In the genomic region with DNA sequence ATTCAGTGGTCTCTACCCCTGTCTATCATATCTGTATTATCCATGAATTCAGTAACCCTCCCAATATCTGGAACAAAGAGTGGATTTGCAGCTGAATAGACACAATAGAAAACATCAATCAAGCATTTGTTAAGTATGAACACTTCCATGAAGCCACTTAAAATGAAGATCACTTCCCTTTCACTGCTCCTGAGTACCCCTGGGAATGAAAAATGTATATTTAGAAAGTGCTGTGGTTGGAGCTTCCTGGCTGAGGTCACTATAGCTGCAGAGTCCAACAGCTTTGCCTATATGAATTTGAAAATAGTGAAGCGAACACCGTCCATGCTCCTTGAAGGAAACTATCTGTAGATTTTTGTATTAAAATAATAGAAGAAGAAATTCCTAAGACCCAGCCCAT, we compare ENCODE assay signal across 22 cellular contexts.
"Had no signal": no experiment of that assay in that cellular context is flagged by ENCODE, and none has a peak within 500 bp of the region (broad histone marks: within the 10 kb centered on the region; RNA-seq: fewer than 3 reads in every experiment).

No MANE protein-coding gene starts in this region.

- H3K9ac ChIP-seq: parathyroid adenoma had no signal

- H3K4me1 Mint-ChIP-seq: stimulated activated memory B cell treated with anti-CD40 and anti-IgM and Interleukin-4, amounts not matched to agents 10 μg/mL and 1 μg/mL and 100 μg/mL, for 72 hours had no signal

- H3K79me2 ChIP-seq: hepatocyte, parathyroid adenoma had no signal

- H3K4me3 Mint-ChIP-seq: natural killer cell treated with Interleukin-12 subunit alpha and Interleukin-12 subunit beta and Interleukin-15 and Interleukin-18, amount 100 ng/mL, for 72 hours; stimulated activated memory B cell treated with anti-CD40 and anti-IgM and Interleukin-4, amounts not matched to agents 10 μg/mL and 1 μg/mL and 100 μg/mL, for 72 hours; stimulated activated naive CD8-positive, alpha-beta T cell treated with anti-CD3 and anti-CD28 coated beads, Interleukin-15, Interleukin-2, amounts not matched to agents 100 ng/mL and 50 ng/mL, for 24 hours had no signal

- H2AFZ ChIP-seq: hepatocyte, parathyroid adenoma had no signal

- H3K9me3 Mint-ChIP-seq: natural killer cell treated with Interleukin-12 subunit alpha and Interleukin-12 subunit beta and Interleukin-15 and Interleukin-18, amount 100 ng/mL, for 72 hours; stimulated activated naive CD8-positive, alpha-beta T cell treated with anti-CD3 and anti-CD28 coated beads, Interleukin-15, Interleukin-2, amounts not matched to agents 100 ng/mL and 50 ng/mL, for 24 hours had no signal

- H3K27ac ChIP-seq: dorsolateral prefrontal cortex, hepatocyte, parathyroid adenoma, prostate gland, right lobe of liver, testis, tibial nerve had no signal

- H3K4me3 ChIP-seq: dorsolateral prefrontal cortex, hepatocyte, lung, prostate gland, right lobe of liver, testis, tibial nerve had no signal

- H3K36me3 Mint-ChIP-seq: natural killer cell treated with Interleukin-12 subunit alpha and Interleukin-12 subunit beta and Interleukin-15 and Interleukin-18, amount 100 ng/mL, for 72 hours; stimulated activated memory B cell treated with anti-CD40 and anti-IgM and Interleukin-4, amounts not matched to agents 10 μg/mL and 1 μg/mL and 100 μg/mL, for 72 hours had no signal

- H3K4me1 ChIP-seq: parathyroid adenoma, prostate gland, right lobe of liver, testis, tibial nerve had no signal

- H3K27me3 ChIP-seq: dorsolateral prefrontal cortex, hepatocyte, right lobe of liver, testis, tibial nerve had no signal

- DNase-seq: cortex of kidney; dorsolateral prefrontal cortex; effector CD8-positive, alpha-beta T cell; foreskin melanocyte; head of caudate nucleus; left colon; left ventricle myocardium superior; mesenchymal stem cell; midbrain; right lobe of liver; stimulated activated CD4-positive, alpha-beta T cell treated with anti-CD3 and anti-CD28 coated beads, Interleukin-15, amount 100 ng/mL, for 24 hours; stimulated activated CD4-positive, alpha-beta T cell treated with anti-CD3 and anti-CD28 coated beads, Interleukin-1b, Interleukin-23, amount 100 ng/mL, for 48 hours; stimulated activated CD4-positive, alpha-beta T cell treated with anti-CD3 and anti-CD28 coated beads, Interleukin-4, amount 100 ng/mL, for 24 hours; testis had no signal

- ATAC-seq: left colon; left ventricle myocardium superior; natural killer cell treated with Interleukin-12 subunit alpha and Interleukin-12 subunit beta and Interleukin-15 and Interleukin-18, amount 100 ng/mL, for 72 hours; right lobe of liver; stimulated activated memory B cell treated with anti-CD40 and anti-IgM and Interleukin-4, amounts not matched to agents 10 μg/mL and 1 μg/mL and 100 μg/mL, for 72 hours had no signal

- H3K4me2 ChIP-seq: hepatocyte had no signal

- H3K36me3 ChIP-seq: prostate gland, right lobe of liver, tibial nerve had no signal

- H3K27ac Mint-ChIP-seq: natural killer cell treated with Interleukin-12 subunit alpha and Interleukin-12 subunit beta and Interleukin-15 and Interleukin-18, amount 100 ng/mL, for 72 hours; stimulated activated memory B cell treated with anti-CD40 and anti-IgM and Interleukin-4, amounts not matched to agents 10 μg/mL and 1 μg/mL and 100 μg/mL, for 72 hours; stimulated activated naive CD8-positive, alpha-beta T cell treated with anti-CD3 and anti-CD28 coated beads, Interleukin-15, Interleukin-2, amounts not matched to agents 100 ng/mL and 50 ng/mL, for 24 hours had no signal

- H3K9me3 ChIP-seq: prostate gland, right lobe of liver, testis, tibial nerve had no signal
